Comparison of ENCODE assay signal across 1 cellular context in the genomic region with DNA sequence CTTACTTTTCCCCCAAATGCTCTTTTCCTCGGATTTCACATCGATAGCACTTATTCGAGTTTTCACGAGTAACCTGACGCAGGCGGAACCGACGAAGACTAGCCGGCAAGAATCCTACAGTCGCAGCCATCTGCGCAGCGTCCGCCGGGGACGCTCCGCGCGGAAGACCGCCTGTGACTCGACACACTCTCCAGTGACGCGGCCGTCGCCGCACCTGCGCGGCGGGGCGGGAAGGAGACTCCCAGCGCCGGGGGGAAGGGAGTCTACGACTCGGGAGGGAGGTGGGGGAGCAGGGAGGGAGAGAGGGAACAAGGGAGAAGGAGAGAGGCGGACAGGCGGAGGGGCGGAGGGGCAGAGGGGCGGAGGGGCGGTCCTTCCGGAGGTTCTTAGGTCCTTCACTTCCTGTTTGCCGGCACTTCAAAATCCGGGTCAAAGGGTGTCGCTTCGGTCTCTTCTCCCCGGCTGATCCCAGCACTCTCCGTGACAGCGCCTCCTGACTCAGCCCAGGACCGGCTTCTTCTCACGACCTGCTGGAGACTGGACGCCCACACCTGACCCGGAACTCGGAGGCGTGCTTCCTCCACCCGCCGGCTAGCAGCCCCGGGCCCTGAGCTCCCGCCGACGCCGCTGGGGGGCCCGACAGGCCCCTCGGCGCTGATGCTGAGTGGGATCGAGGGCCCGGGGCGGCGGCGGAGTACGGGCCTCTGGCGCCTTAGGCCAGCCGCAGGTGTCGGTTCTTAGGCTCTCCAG.
TF ChIP-seq lines count a peak whose summit lies in the region.

A gene with protein sequence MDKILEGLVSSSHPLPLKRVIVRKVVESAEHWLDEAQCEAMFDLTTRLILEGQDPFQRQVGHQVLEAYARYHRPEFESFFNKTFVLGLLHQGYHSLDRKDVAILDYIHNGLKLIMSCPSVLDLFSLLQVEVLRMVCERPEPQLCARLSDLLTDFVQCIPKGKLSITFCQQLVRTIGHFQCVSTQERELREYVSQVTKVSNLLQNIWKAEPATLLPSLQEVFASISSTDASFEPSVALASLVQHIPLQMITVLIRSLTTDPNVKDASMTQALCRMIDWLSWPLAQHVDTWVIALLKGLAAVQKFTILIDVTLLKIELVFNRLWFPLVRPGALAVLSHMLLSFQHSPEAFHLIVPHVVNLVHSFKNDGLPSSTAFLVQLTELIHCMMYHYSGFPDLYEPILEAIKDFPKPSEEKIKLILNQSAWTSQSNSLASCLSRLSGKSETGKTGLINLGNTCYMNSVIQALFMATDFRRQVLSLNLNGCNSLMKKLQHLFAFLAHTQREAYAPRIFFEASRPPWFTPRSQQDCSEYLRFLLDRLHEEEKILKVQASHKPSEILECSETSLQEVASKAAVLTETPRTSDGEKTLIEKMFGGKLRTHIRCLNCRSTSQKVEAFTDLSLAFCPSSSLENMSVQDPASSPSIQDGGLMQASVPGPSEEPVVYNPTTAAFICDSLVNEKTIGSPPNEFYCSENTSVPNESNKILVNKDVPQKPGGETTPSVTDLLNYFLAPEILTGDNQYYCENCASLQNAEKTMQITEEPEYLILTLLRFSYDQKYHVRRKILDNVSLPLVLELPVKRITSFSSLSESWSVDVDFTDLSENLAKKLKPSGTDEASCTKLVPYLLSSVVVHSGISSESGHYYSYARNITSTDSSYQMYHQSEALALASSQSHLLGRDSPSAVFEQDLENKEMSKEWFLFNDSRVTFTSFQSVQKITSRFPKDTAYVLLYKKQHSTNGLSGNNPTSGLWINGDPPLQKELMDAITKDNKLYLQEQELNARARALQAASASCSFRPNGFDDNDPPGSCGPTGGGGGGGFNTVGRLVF (plus strand): TSS at position 415 of the 750 bp plus-strand sequence. CDS start 534 bp downstream, outside the sequence.

TF ChIP-seq in K562, 482 proteins besides CTCF, POLR2A, EP300 and RAD21 (continued from another document and continues in another):
- TF ChIP-seq PRDM10 (IDR thresholded peaks at IDR 0.05; ENCODE audit: partially characterized antibody): peak; percentile 9
- TF ChIP-seq ESRRA (IDR thresholded peaks at IDR 0.05; ENCODE audit: borderline replicate concordance, low read depth): 0 out of 2 replicates have a peak, but pooled peaks have one; percentile 10
- 0 out of 2 replicates have a peak, but pooled peaks have one; percentile 13 for TF ChIP-seq ZBTB7A (IDR thresholded peaks at IDR 0.05; ENCODE audit: borderline replicate concordance, control insufficient read depth, low read depth, low read length)
- peak; percentile 50 for TF ChIP-seq TAF9B (IDR thresholded peaks at IDR 0.05; ENCODE audit: partially characterized antibody)
- peak; percentile 52; the same call in 1 of the 2 replicates for TF ChIP-seq ZBTB1 (CRISPR knock-in tag; IDR thresholded peaks at IDR 0.05; ENCODE audit: borderline replicate concordance, low read depth)
- TF ChIP-seq GATAD2B (IDR thresholded peaks at IDR 0.05; ENCODE audit: borderline replicate concordance): 0 out of 2 replicates have a peak, but pooled peaks have one; percentile 4
- TF ChIP-seq MYBL2 (IDR thresholded peaks at IDR 0.05; ENCODE audit: low read depth): no peak
- no peak for TF ChIP-seq MYBL2 (CRISPR knock-in tag; IDR thresholded peaks at IDR 0.05; ENCODE audit: borderline replicate concordance)
- TF ChIP-seq ELK1 (CRISPR knock-in tag; IDR thresholded peaks at IDR 0.05): no peak
- peak; percentile 75; the same call in 1 of the 2 replicates for TF ChIP-seq ELF1 (tag; IDR thresholded peaks at IDR 0.05)
- TF ChIP-seq NCOA1 (IDR thresholded peaks at IDR 0.05; ENCODE audit: low read depth): peak; percentile 54; the same call in 1 of the 2 replicates
- TF ChIP-seq ZNF324 (CRISPR knock-in tag; IDR thresholded peaks at IDR 0.05): no peak
- TF ChIP-seq TAF1 (IDR thresholded peaks at IDR 0.05; ENCODE audit: control insufficient read depth, extremely low read depth, insufficient read depth, low read length, severe bottlenecking): peak; percentile 87
- TF ChIP-seq TFAP4 (CRISPR knock-in tag; IDR thresholded peaks at IDR 0.05; ENCODE audit: borderline replicate concordance): peak; percentile 64
- TF ChIP-seq PHF8 (IDR thresholded peaks at IDR 0.05; ENCODE audit: borderline replicate concordance, low read length): peak; percentile 71
- no peak for TF ChIP-seq HNRNPUL1 (IDR thresholded peaks at IDR 0.05; ENCODE audit: low read length)
- no peak for TF ChIP-seq SMARCB1 (IDR thresholded peaks at IDR 0.05; ENCODE audit: insufficient read length, low read depth)
- TF ChIP-seq TBP (optimal IDR thresholded peaks at IDR 0.05; ENCODE audit: low read depth, low read length): peak; percentile 96
- TF ChIP-seq L3MBTL2 (IDR thresholded peaks at IDR 0.05): peak; percentile 70
- TF ChIP-seq ZFX (CRISPR knock-in tag; IDR thresholded peaks at IDR 0.05): peak; percentile 76
- peak in 1 of 2 experiments; percentile 48; a peak in 1 of 4 replicates for TF ChIP-seq KDM4B (IDR thresholded peaks at IDR 0.05; ENCODE audit: borderline replicate concordance in 2 of 2, low read depth in 1 of 2)
- TF ChIP-seq GTF2F1 (IDR thresholded peaks at IDR 0.05; ENCODE audit: low read depth, low read length): 0 out of 2 replicates have a peak, but pooled peaks have one; percentile 18
- TF ChIP-seq ZNF347 (CRISPR knock-in tag; IDR thresholded peaks at IDR 0.05; ENCODE audit: low read depth): no peak
- peak; percentile 39 for TF ChIP-seq PCBP1 (IDR thresholded peaks at IDR 0.05; ENCODE audit: low read depth, low read length, poor library complexity, severe bottlenecking)
- TF ChIP-seq VEZF1 (CRISPR knock-in tag; IDR thresholded peaks at IDR 0.05): peak; percentile 94
- TF ChIP-seq, protein P1, sequence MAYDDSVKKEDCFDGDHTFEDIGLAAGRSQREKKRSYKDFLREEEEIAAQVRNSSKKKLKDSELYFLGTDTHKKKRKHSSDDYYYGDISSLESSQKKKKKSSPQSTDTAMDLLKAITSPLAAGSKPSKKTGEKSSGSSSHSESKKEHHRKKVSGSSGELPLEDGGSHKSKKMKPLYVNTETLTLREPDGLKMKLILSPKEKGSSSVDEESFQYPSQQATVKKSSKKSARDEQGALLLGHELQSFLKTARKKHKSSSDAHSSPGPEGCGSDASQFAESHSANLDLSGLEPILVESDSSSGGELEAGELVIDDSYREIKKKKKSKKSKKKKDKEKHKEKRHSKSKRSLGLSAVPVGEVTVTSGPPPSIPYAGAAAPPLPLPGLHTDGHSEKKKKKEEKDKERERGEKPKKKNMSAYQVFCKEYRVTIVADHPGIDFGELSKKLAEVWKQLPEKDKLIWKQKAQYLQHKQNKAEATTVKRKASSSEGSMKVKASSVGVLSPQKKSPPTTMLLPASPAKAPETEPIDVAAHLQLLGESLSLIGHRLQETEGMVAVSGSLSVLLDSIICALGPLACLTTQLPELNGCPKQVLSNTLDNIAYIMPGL (CRISPR knock-in tag; IDR thresholded peaks at IDR 0.05): no peak
- peak in 1 of 2 experiments; percentile 22; a peak in 1 of 3 replicates for TF ChIP-seq CBX3 (IDR thresholded peaks at IDR 0.05; ENCODE audit: borderline replicate concordance in 1 of 2, low read length in 2 of 2)
- peak; percentile 69 for TF ChIP-seq PHF20 (IDR thresholded peaks at IDR 0.05; ENCODE audit: partially characterized antibody)
- TF ChIP-seq ZNF12 (CRISPR knock-in tag; IDR thresholded peaks at IDR 0.05): peak; percentile 4; the same call in 1 of the 2 replicates
- peak in 1 of 2 experiments; percentile 7; a peak in 1 of 4 replicates for TF ChIP-seq KDM1A (IDR thresholded peaks at IDR 0.05)
- no peak for TF ChIP-seq PRMT5 (CRISPR knock-in tag; IDR thresholded peaks at IDR 0.05)
- TF ChIP-seq SIN3A (IDR thresholded peaks at IDR 0.05; ENCODE audit: borderline replicate concordance in 2 of 2, control insufficient read depth in 1 of 2, low read depth in 2 of 2, low read length in 2 of 2): peak; percentile 36 to 45; a peak in 2 of 4 replicates
- no peak for TF ChIP-seq HLTF (IDR thresholded peaks at IDR 0.05)
- no peak for TF ChIP-seq CAMTA2 (CRISPR knock-in tag; conservative IDR thresholded peaks at IDR 0.05)
- no peak for TF ChIP-seq JUNB (CRISPR knock-in tag; conservative IDR thresholded peaks at IDR 0.05)
- TF ChIP-seq NFRKB (IDR thresholded peaks at IDR 0.05; ENCODE audit: low read depth): peak; percentile 60; the same call in 1 of the 2 replicates
- peak; percentile 62; the same call in 1 of the 2 replicates for TF ChIP-seq MTA1 (IDR thresholded peaks at IDR 0.05; ENCODE audit: borderline replicate concordance)
- TF ChIP-seq POLR2H (tag; IDR thresholded peaks at IDR 0.05; ENCODE audit: low read depth): peak; percentile 79
- TF ChIP-seq CTBP1 (IDR thresholded peaks at IDR 0.05; ENCODE audit: borderline replicate concordance): peak; percentile 35; the same call in 1 of the 2 replicates
